Comparison of ENCODE assay signal across 7 cellular contexts in genomic region chr12:48977290-48978281, GRCh38. TPM values are rescaled to one million over a fixed set of nuclear protein-coding genes. Genes with fewer than 3 reads are reported as not detected.
A peak's percentile ranks its signal among the peaks of the same experiment; 100 is the strongest.
DNase-seq lines count a peak whose midpoint lies in the region; ATAC-seq and TF ChIP-seq lines count a peak whose summit lies in the region.

No MANE protein-coding gene starts in this region.

- no peaks in the 10 kb centered on the region for H3K36me3 Mint-ChIP-seq in immature natural killer cell

- H3K9me3 ChIP-seq in adipocyte (ENCODE audit: control insufficient read depth, low read length): no peaks in the 10 kb centered on the region

- peak overlapping the region; percentile 63 to 81 (median 76) for H3K4me3 Mint-ChIP-seq in immature natural killer cell

- peaks cover 26 to 53% (median 44%) of the 10 kb centered on the region in 3 donors for H3K27me3 Mint-ChIP-seq in immature natural killer cell (ENCODE audit: low read depth in 3 of 3)

- H3K4me1 Mint-ChIP-seq in immature natural killer cell: peaks cover 56 to 62% of the 10 kb centered on the region in 2 donors

- no peak overlapping the region for H3K9ac ChIP-seq in adipocyte (ENCODE audit: low read length)

- no peak overlapping the region for H3K4me3 ChIP-seq in adipocyte (ENCODE audit: low read length)

- peak overlapping the region; percentile 34 to 94 (median 90) for H3K27ac Mint-ChIP-seq in immature natural killer cell

- H3K27me3 ChIP-seq in adipocyte (replicated peaks; ENCODE audit: control insufficient read depth, insufficient read depth, low read length): peaks cover 68% of the 10 kb centered on the region

- H3K9me3 Mint-ChIP-seq in immature natural killer cell: no peaks in the 10 kb centered on the region

- DNase-seq in GM13976 (ENCODE audit: low spot score): peak; percentile 89
- DNase-seq in T-helper 1 cell: peak; percentile 65 to 81 (median 76)
- DNase-seq in adipocyte (ENCODE audit: low read depth): peak; percentile 83
- peak; percentile 81 to 83 (median 82) for DNase-seq in immature natural killer cell
- DNase-seq in stimulated activated CD4-positive, alpha-beta T cell treated with anti-CD3 and anti-CD28 coated beads, TNF-alpha, amount 100 ng/mL, for 48 hours (ENCODE audit: low read depth in 3 of 3): peak; percentile 60 to 88 (median 75)
- no peak for DNase-seq in DMS153 treated with DMSO at 0.1 percent for 48 hours (lab: John Stamatoyannopoulos, UW; ENCODE audit: unreplicated experiment)

- peak; percentile 85 for TF ChIP-seq CTCF in GM13976 (IDR thresholded peaks at IDR 0.05; ENCODE audit: borderline replicate concordance, control extremely low read depth, extremely low read depth, insufficient read depth, missing control alignments)

- ATAC-seq in HG03175 (IDR thresholded peaks at IDR 0.05; ENCODE audit: unreplicated experiment): peak; percentile 56

- H3K4me1 ChIP-seq in adipocyte (ENCODE audit: control insufficient read depth, insufficient read depth, low read length): peaks cover 33% of the 10 kb centered on the region

- H3K36me3 ChIP-seq in adipocyte (ENCODE audit: control insufficient read depth, insufficient read depth, low read length, severe bottlenecking): no peaks in the 10 kb centered on the region

- in situ Hi-C loops in GM13976 (cut with MboI; ENCODE audit: low sequenced_read_pairs, unreplicated experiment): no loop called here

RNA-seq across cellular contexts. Expression of gene WNT1, which starts 0.5 kb away (rescaled TPM):
- polyA plus RNA-seq in immature natural killer cell: 1 to 10 TPM in 1 of 3 donors, under 1 TPM in 1, not detected in 1; 0.86 to 1.2 TPM

RNA-seq across cellular contexts. Expression of gene WNT10B, which starts 6.1 kb away (rescaled TPM):
- under 1 TPM in 2 of 3 donors, not detected in 1; 0.45 to 0.68 TPM for polyA plus RNA-seq in immature natural killer cell

RNA-seq across cellular contexts. Expression of gene ARF3, which starts 20.3 kb away (rescaled TPM):
- polyA plus RNA-seq in immature natural killer cell: 10 to 100 TPM; 31.2 to 40.7 (median 37.2) TPM

RNA-seq across cellular contexts. Expression of gene DDN, which starts 21.6 kb away (rescaled TPM):
- not detected for polyA plus RNA-seq in immature natural killer cell

RNA-seq across cellular contexts. Expression of gene PRKAG1, which starts 41.0 kb away (rescaled TPM):
- 10 to 100 TPM; 58.5 to 75.3 (median 69.1) TPM for polyA plus RNA-seq in immature natural killer cell
